In genomic region chr14:24135584-24135833, GRCh38 we compare ENCODE assay signal across 8 cellular contexts. TPM values are rescaled to one million over a fixed set of nuclear protein-coding genes. Genes with fewer than 3 reads are reported as not detected.
DNase-seq lines count a peak whose midpoint lies in the region; ATAC-seq and TF ChIP-seq lines count a peak whose summit lies in the region.

No MANE protein-coding gene starts in this region.

- peak overlapping the region; percentile 91 to 95 for H3K27ac Mint-ChIP-seq in T-cell
- H3K27ac Mint-ChIP-seq in stimulated activated effector memory CD8-positive, alpha-beta T cell treated with anti-CD3 and anti-CD28 coated beads, Interleukin-12 subunit alpha, Interleukin-12 subunit beta, amount 100 ng/mL, for 72 hours = peak overlapping the region; percentile 81

- POLR2A ChIA-PET in T-cell (lab: Charles Lee) = interaction anchor here (0.6 to 1.9 kb wide), 6 partner anchors 12 to 106 kb away, joined by 3 to 7 read pairs (median 4); partner anchors contain the start of genes DCAF11 (in 1 of the 2), IRF9 (in 1 of the 2), NRL (in 1 of the 2) and RNF31 (in 1 of the 2)

- ATAC-seq in GM21528 (IDR thresholded peaks at IDR 0.05; ENCODE audit: low FRiP score, unreplicated experiment) (peak; percentile 2), T-cell (replicated peaks in 1 of 4) (peak in 2 of 4 experiments; percentile 0 to 1)
- ATAC-seq in stimulated activated effector memory CD8-positive, alpha-beta T cell treated with anti-CD3 and anti-CD28 coated beads, Interleukin-12 subunit alpha, Interleukin-12 subunit beta, amount 100 ng/mL, for 72 hours = peak; percentile 2

- H3K27me3 Mint-ChIP-seq in T-cell = no peaks in the 10 kb centered on the region

- CTCF ChIA-PET in T-cell (lab: Charles Lee) = interaction anchor here in 1 of 2 donors (0.6 to 3.1 kb wide), 7 partner anchors 12 to 119 kb away, joined by 3 to 18 read pairs (median 6); partner anchors contain the start of genes DCAF11, IRF9, NRL and PSME2

- peak overlapping the region; percentile 89 to 97 (median 91) for H3K4me3 Mint-ChIP-seq in T-cell
- peak overlapping the region; percentile 87 for H3K4me3 Mint-ChIP-seq in stimulated activated effector memory CD8-positive, alpha-beta T cell treated with anti-CD3 and anti-CD28 coated beads, Interleukin-12 subunit alpha, Interleukin-12 subunit beta, amount 100 ng/mL, for 72 hours

- peaks cover 17% of the 10 kb centered on the region for H3K36me3 Mint-ChIP-seq in T-cell
- H3K36me3 Mint-ChIP-seq in stimulated activated effector memory CD8-positive, alpha-beta T cell treated with anti-CD3 and anti-CD28 coated beads, Interleukin-12 subunit alpha, Interleukin-12 subunit beta, amount 100 ng/mL, for 72 hours = peaks cover 40% of the 10 kb centered on the region

- no peak for TF ChIP-seq CTCF in AG09309 (IDR thresholded peaks at IDR 0.05; ENCODE audit: control insufficient read depth, insufficient read depth, low read depth, low read length, missing control alignments)

- H3K4me3 ChIP-seq in AG09309 (ENCODE audit: control insufficient read depth, low read depth, low read length) = peak overlapping the region; percentile 61

- H3K9me3 Mint-ChIP-seq in T-cell = no peaks in the 10 kb centered on the region
- no peaks in the 10 kb centered on the region for H3K9me3 Mint-ChIP-seq in stimulated activated effector memory CD8-positive, alpha-beta T cell treated with anti-CD3 and anti-CD28 coated beads, Interleukin-12 subunit alpha, Interleukin-12 subunit beta, amount 100 ng/mL, for 72 hours

- DNase-seq in AG09309 (ENCODE audit: low read depth) (no peak), T-cell (peak in 1 of 34 experiments; percentile 10), hepatic stellate cell (ENCODE audit: low spot score) (peak; percentile 22), GF-D8 (lab: John Stamatoyannopoulos, UW) (no peak), NCI-H2029 (lab: John Stamatoyannopoulos, UW) (no peak)
- DNase-seq in stimulated activated effector memory CD8-positive, alpha-beta T cell treated with anti-CD3 and anti-CD28 coated beads, Interleukin-12 subunit alpha, Interleukin-12 subunit beta, amount 100 ng/mL, for 72 hours (ENCODE audit: low spot score in 2 of 2) = no peak
- no peak for DNase-seq in stimulated activated CD4-positive, alpha-beta T cell treated with anti-CD3 and anti-CD28 coated beads, Interleukin-1b, Interleukin-23, amount 100 ng/mL, for 48 hours

- H3K4me1 Mint-ChIP-seq in T-cell = peaks cover 62 to 67% (median 64%) of the 10 kb centered on the region in 3 donors
- peaks cover 59% of the 10 kb centered on the region for H3K4me1 Mint-ChIP-seq in stimulated activated effector memory CD8-positive, alpha-beta T cell treated with anti-CD3 and anti-CD28 coated beads, Interleukin-12 subunit alpha, Interleukin-12 subunit beta, amount 100 ng/mL, for 72 hours

RNA-seq across cellular contexts. Expression of gene PSME1, which starts 0.5 kb away (rescaled TPM):
- total RNA-seq in T-cell = 100 to 1,000 TPM; 221 to 291 (median 259) TPM

RNA-seq across cellular contexts. Expression of gene FITM1, which starts 5.0 kb away (rescaled TPM):
- 1 to 10 TPM; 2.5 to 3.5 (median 3.2) TPM for total RNA-seq in T-cell

RNA-seq across cellular contexts. Expression of gene EMC9, which starts 5.9 kb away (rescaled TPM):
- 10 to 100 TPM in 3 of 5 donors, 1 to 10 TPM in 2; 9.3 to 29.8 (median 20.8) TPM for total RNA-seq in T-cell

RNA-seq across cellular contexts. Expression of gene PSME2, which starts 10.9 kb away (rescaled TPM):
- total RNA-seq in T-cell = 100 to 1,000 TPM; 130 to 192 (median 159) TPM

RNA-seq across cellular contexts. Expression of gene RNF31, which starts 11.8 kb away (rescaled TPM):
- 100 to 1,000 TPM in 3 of 5 donors, 10 to 100 TPM in 2; 67.7 to 131 (median 100) TPM for total RNA-seq in T-cell
